In genomic region chr11:82733444-82734119, GRCh38 we compare ENCODE assay signal across 8 cellular contexts. TPM values are rescaled to one million over a fixed set of nuclear protein-coding genes. Genes with fewer than 3 reads are reported as not detected.
DNase-seq lines count a peak whose midpoint lies in the region; ATAC-seq and TF ChIP-seq lines count a peak whose summit lies in the region.

TSS of gene FAM181B (minus strand) at chr11:82733864. CDS start at chr11:82733729, 135 bp downstream.

- peak; percentile 37 for ATAC-seq in GM19351 (IDR thresholded peaks at IDR 0.05; ENCODE audit: unreplicated experiment)

- H3K4me1 ChIP-seq in ascending aorta = no peaks in the 10 kb centered on the region

- intact Hi-C loops in ascending aorta (cut with DNase I) = loop anchor here (2.0 to 5.0 kb wide), 2 partner anchors 167 to 554 kb away; partner anchors contain the start of genes CCDC90B, DDIAS and PRCP

- peak within 1 kb of the TSS; percentile 82 for H3K4me3 Mint-ChIP-seq in progenitor cell of endocrine pancreas (ENCODE audit: low read depth)

- H3K4me3 ChIP-seq in ascending aorta = peak within 1 kb of the TSS; percentile 80 to 90

- no peaks in the 10 kb centered on the region for H3K36me3 Mint-ChIP-seq in progenitor cell of endocrine pancreas (ENCODE audit: insufficient read depth)

- no peaks in the 10 kb centered on the region for H3K9me3 Mint-ChIP-seq in progenitor cell of endocrine pancreas (ENCODE audit: low read depth)

- peak; percentile 20; the same call in 1 of the 2 replicates for TF ChIP-seq CTCF in 22Rv1 (IDR thresholded peaks at IDR 0.05)
- TF ChIP-seq CTCF in ascending aorta (IDR thresholded peaks at IDR 0.05) = no peak
- TF ChIP-seq CTCF in progenitor cell of endocrine pancreas (IDR thresholded peaks at IDR 0.05; ENCODE audit: unreplicated experiment) = no peak

- H3K27ac ChIP-seq in 22Rv1 (no peak within 1 kb of the TSS), ascending aorta (peak within 1 kb of the TSS; percentile 66 to 68)

- H3K27ac Mint-ChIP-seq in progenitor cell of endocrine pancreas = peak within 1 kb of the TSS; percentile 84

- no peaks in the 10 kb centered on the region for H3K36me3 ChIP-seq in ascending aorta

- DNase-seq in NCI-H774 (lab: John Stamatoyannopoulos, UW) (peak; percentile 65), ascending aorta (ENCODE audit: low spot score in 2 of 2) (peak in 1 of 2 donors; percentile 81), hippocampal formation (lab: John Stamatoyannopoulos, UW) (peak; percentile 81 to 83), progenitor cell of endocrine pancreas (ENCODE audit: low spot score, unreplicated experiment) (peak; percentile 82), NK-92 (lab: John Stamatoyannopoulos, UW; ENCODE audit: unreplicated experiment) (no peak), NCI-H2107 treated with DMSO at 0.1 percent for 48 hours (lab: John Stamatoyannopoulos, UW; ENCODE audit: unreplicated experiment) (no peak)

- no peaks in the 10 kb centered on the region for H3K9me3 ChIP-seq in ascending aorta

- peaks cover 9% of the 10 kb centered on the region for H3K27me3 Mint-ChIP-seq in progenitor cell of endocrine pancreas

- peaks cover 23% of the 10 kb centered on the region for H3K4me1 Mint-ChIP-seq in progenitor cell of endocrine pancreas (ENCODE audit: low read depth)

- no peaks in the 10 kb centered on the region for H3K27me3 ChIP-seq in ascending aorta

RNA-seq across cellular contexts. Expression of gene FAM181B, which starts in this region (rescaled TPM):
- total RNA-seq in ascending aorta (not detected), progenitor cell of endocrine pancreas (8.9 and 11.3 TPM in 2 replicates)

Comparison
In these comparisons a context has a peak if more than half of its experiments do, and no peak if none do; other contexts are left out.
1. DNase-seq: peak in NCI-H774 (single experiment), hippocampal formation (2 of 2) and progenitor cell of endocrine pancreas (single experiment); none in NK-92 (single experiment) and NCI-H2107 treated with DMSO at 0.1 percent for 48 hours (single experiment).